17 cellular contexts compared by ENCODE assay signal in the genomic region with DNA sequence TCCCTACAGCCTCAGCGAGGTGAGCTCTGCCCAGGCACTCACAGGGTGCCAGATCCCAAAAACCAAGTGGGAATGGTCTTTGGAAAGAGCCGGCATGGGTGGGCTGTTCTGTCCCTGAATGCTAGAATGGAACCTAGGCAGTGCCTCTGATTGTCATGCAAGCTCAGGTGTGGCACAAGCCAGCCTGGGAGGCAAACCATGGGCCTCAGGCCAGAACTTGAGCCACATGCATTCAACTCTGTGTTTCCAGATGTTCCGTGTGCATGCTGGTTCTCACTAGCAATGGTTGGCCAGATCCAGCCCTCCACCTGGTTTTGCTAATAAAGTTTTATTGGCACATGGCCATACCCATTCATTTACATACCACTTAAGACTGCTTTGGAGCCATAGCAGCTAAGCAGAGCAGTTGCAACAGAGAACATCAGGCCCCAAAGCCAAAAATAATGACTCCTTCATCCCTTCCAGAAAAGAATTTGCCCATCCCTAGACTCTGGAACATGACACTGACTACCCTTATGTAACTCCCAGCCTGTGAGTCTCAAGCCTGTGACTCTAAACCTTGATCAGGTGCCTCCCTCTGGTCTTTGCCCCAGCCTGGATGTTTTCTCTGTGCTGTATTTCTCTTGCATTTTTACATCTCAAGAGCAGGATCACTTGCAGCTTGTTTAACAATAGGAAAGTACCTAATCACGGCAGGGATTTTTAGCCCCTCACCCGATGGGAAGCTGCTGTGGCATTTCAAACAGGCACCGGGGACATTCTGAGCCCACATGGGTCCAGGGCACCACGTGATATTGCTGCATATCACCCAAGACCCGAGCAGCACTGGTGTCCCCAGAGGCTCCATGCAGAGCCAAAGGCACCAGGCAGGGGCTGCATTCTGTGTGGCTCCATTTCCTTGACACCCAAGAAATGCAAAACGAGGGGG. TPM values are rescaled to one million over a fixed set of nuclear protein-coding genes. Genes with fewer than 3 reads are reported as not detected.
DNase-seq lines count a peak whose midpoint lies in the region; TF ChIP-seq lines count a peak whose summit lies in the region.
"Had no signal": no experiment of that assay in that cellular context is flagged by ENCODE, and none has a peak within 500 bp of the region (broad histone marks: within the 10 kb centered on the region; RNA-seq: fewer than 3 reads in every experiment).

No MANE protein-coding gene starts in this region.

- H2AFZ ChIP-seq in OCI-LY1 (ENCODE audit: low read length) (no peak overlapping the region), SK-N-SH (ENCODE audit: low read depth) (no peak overlapping the region)

- no peak overlapping the region for H3K4me3 ChIP-seq in OCI-LY1 (ENCODE audit: low read depth, low read length, poor library complexity, severe bottlenecking)
- H3K4me3 ChIP-seq in neutrophil (ENCODE audit: low read depth in 1 of 2, low read length in 1 of 2): no peak overlapping the region
- no peak overlapping the region for H3K4me3 ChIP-seq in thyroid gland (replicated peaks in 1 of 3)
- no peak overlapping the region for H3K4me3 ChIP-seq in SK-N-SH (ENCODE audit: low read depth in 2 of 2, low read length in 1 of 2)
- no peak overlapping the region for H3K4me3 ChIP-seq in esophagus squamous epithelium
- H3K4me3 ChIP-seq: A549, colonic mucosa, esophagus muscularis mucosa, ovary had no signal

- H3K79me2 ChIP-seq in OCI-LY1 (ENCODE audit: insufficient read depth, low read length): no peaks in the 10 kb centered on the region
- no peaks in the 10 kb centered on the region for H3K79me2 ChIP-seq in SK-N-SH (ENCODE audit: insufficient read depth)

- H3K36me3 ChIP-seq in OCI-LY1 (ENCODE audit: insufficient read depth, low read length): peaks cover 82% of the 10 kb centered on the region
- peaks cover 92% of the 10 kb centered on the region for H3K36me3 ChIP-seq in neutrophil
- peaks cover 32 to 46% of the 10 kb centered on the region in 2 donors for H3K36me3 ChIP-seq in thyroid gland
- peaks cover 31 to 67% of the 10 kb centered on the region in 2 experiments for H3K36me3 ChIP-seq in SK-N-SH (replicated peaks in 1 of 2; ENCODE audit: control insufficient read depth in 1 of 2, insufficient read depth in 2 of 2, low read length in 1 of 2)
- H3K36me3 ChIP-seq in esophagus squamous epithelium: peaks cover 5 to 100% (median 42%) of the 10 kb centered on the region in 3 donors
- H3K36me3 ChIP-seq: ovary had no signal

- TF ChIP-seq POLR2A in thyroid gland (IDR thresholded peaks at IDR 0.05): no peak
- TF ChIP-seq POLR2A in esophagus squamous epithelium (IDR thresholded peaks at IDR 0.05): no peak

- H3K9me3 Mint-ChIP-seq in T-helper 1 cell treated with Interleukin-12 subunit alpha and Interleukin-12 subunit beta and Interleukin-4 antibody, amounts not matched to agents 30 μg/mL and 1 μg/mL, for 36 hours: peaks cover 9% of the 10 kb centered on the region

- H3K9me2 ChIP-seq in OCI-LY1 (ENCODE audit: low read depth, low read length) (no peaks in the 10 kb centered on the region), SK-N-SH (no peaks in the 10 kb centered on the region)

- H3K4me1 Mint-ChIP-seq in T-helper 1 cell treated with Interleukin-12 subunit alpha and Interleukin-12 subunit beta and Interleukin-4 antibody, amounts not matched to agents 30 μg/mL and 1 μg/mL, for 36 hours (ENCODE audit: low read depth): no peaks in the 10 kb centered on the region

- H3K27ac ChIP-seq in OCI-LY1 (ENCODE audit: low read depth, low read length, poor library complexity, severe bottlenecking): peak overlapping the region; percentile 38
- peak overlapping the region; percentile 97 for H3K27ac ChIP-seq in neutrophil
- no peak overlapping the region for H3K27ac ChIP-seq in thyroid gland
- H3K27ac ChIP-seq in SK-N-SH (ENCODE audit: low read depth in 2 of 2, low read length in 1 of 2): no peak overlapping the region
- H3K27ac ChIP-seq in esophagus squamous epithelium: no peak overlapping the region
- H3K27ac ChIP-seq: A549, colonic mucosa, esophagus muscularis mucosa, ovary had no signal

- H3K9ac ChIP-seq in OCI-LY1 (ENCODE audit: low read length) (no peak overlapping the region), SK-N-SH (no peak overlapping the region)

- H3K9me3 ChIP-seq in OCI-LY1 (ENCODE audit: low read length) (no peaks in the 10 kb centered on the region), neutrophil (no peaks in the 10 kb centered on the region), thyroid gland (no peaks in the 10 kb centered on the region), SK-N-SH (no peaks in the 10 kb centered on the region), esophagus squamous epithelium (peaks cover 0 to 5% (median 0%) of the 10 kb centered on the region in 3 donors)
- H3K9me3 ChIP-seq: colonic mucosa, ovary had no signal

- peak overlapping the region; percentile 14 for H3K27ac Mint-ChIP-seq in T-helper 1 cell treated with Interleukin-12 subunit alpha and Interleukin-12 subunit beta and Interleukin-4 antibody, amounts not matched to agents 30 μg/mL and 1 μg/mL, for 36 hours

- no peaks in the 10 kb centered on the region for H3K27me3 Mint-ChIP-seq in T-helper 1 cell treated with Interleukin-12 subunit alpha and Interleukin-12 subunit beta and Interleukin-4 antibody, amounts not matched to agents 30 μg/mL and 1 μg/mL, for 36 hours (ENCODE audit: low read depth)

- H3K4me1 ChIP-seq in OCI-LY1 (ENCODE audit: insufficient read depth, low read length, severe bottlenecking) (peaks cover 7% of the 10 kb centered on the region), neutrophil (ENCODE audit: control insufficient read depth in 1 of 2, insufficient read depth in 1 of 2, low read depth in 1 of 2, low read length in 1 of 2) (peaks cover 19 to 21% of the 10 kb centered on the region in 2 experiments), thyroid gland (no peaks in the 10 kb centered on the region), SK-N-SH (ENCODE audit: control insufficient read depth in 1 of 2, insufficient read depth in 2 of 2, low read depth in 1 of 2, low read length in 1 of 2) (no peaks in the 10 kb centered on the region), esophagus squamous epithelium (no peaks in the 10 kb centered on the region)
- H3K4me1 ChIP-seq: A549, colonic mucosa, esophagus muscularis mucosa had no signal

- no peak for TF ChIP-seq EP300 in SK-N-SH (IDR thresholded peaks at IDR 0.05; ENCODE audit: borderline replicate concordance in 1 of 2, low read depth in 1 of 2, low read length in 1 of 2)

- TF ChIP-seq RAD21 in SK-N-SH (IDR thresholded peaks at IDR 0.05; ENCODE audit: low read length): no peak

- WGBS in thyroid gland, 2 donors: 75 to 87% methylated on average over 7 to 9 of the region's 9 CpGs
- WGBS in SK-N-SH (ENCODE audit: low lambda C conversion rate): 98% methylated on average over 8 of the region's 9 CpGs
- 72 to 75% methylated on average over 2 to 7 of the region's 9 CpGs for WGBS in esophagus squamous epithelium, 2 donors

- TF ChIP-seq CTCF in OCI-LY1 (IDR thresholded peaks at IDR 0.05; ENCODE audit: low read length) (no peak), neutrophil (IDR thresholded peaks at IDR 0.05) (no peak), thyroid gland (IDR thresholded peaks at IDR 0.05) (no peak), SK-N-SH (IDR thresholded peaks at IDR 0.05) (no peak), esophagus squamous epithelium (IDR thresholded peaks at IDR 0.05) (no peak)

- H3K27me3 ChIP-seq in OCI-LY1 (ENCODE audit: insufficient read depth, low read length): no peaks in the 10 kb centered on the region
- no peaks in the 10 kb centered on the region for H3K27me3 ChIP-seq in neutrophil
- no peaks in the 10 kb centered on the region for H3K27me3 ChIP-seq in thyroid gland
- no peaks in the 10 kb centered on the region for H3K27me3 ChIP-seq in SK-N-SH (ENCODE audit: insufficient read depth)
- no peaks in the 10 kb centered on the region for H3K27me3 ChIP-seq in esophagus squamous epithelium
- H3K27me3 ChIP-seq: colonic mucosa, esophagus muscularis mucosa, ovary had no signal

- POLR2A ChIA-PET in SK-N-SH (lab: Yijun Ruan, JAX): no interaction called here

- no peaks in the 10 kb centered on the region for H3F3A ChIP-seq in OCI-LY1 (ENCODE audit: insufficient read depth, low read length)
- H3F3A ChIP-seq in SK-N-SH (replicated peaks; ENCODE audit: insufficient read depth): no peaks in the 10 kb centered on the region

- H3K36me3 Mint-ChIP-seq in T-helper 1 cell treated with Interleukin-12 subunit alpha and Interleukin-12 subunit beta and Interleukin-4 antibody, amounts not matched to agents 30 μg/mL and 1 μg/mL, for 36 hours (ENCODE audit: low read depth): peaks cover 51% of the 10 kb centered on the region

- H3K4me2 ChIP-seq in OCI-LY1 (ENCODE audit: low read length) (no peak overlapping the region), SK-N-SH (no peak overlapping the region)
- H3K4me2 ChIP-seq: A549 had no signal

- no peaks in the 10 kb centered on the region for H4K20me1 ChIP-seq in OCI-LY1 (ENCODE audit: insufficient read depth, low read length)
- H4K20me1 ChIP-seq in SK-N-SH (ENCODE audit: insufficient read depth): no peaks in the 10 kb centered on the region

- DNase-seq in T-helper 1 cell (no peak), fibroblast of gingiva (ENCODE audit: low read depth) (peak; percentile 33), thyroid gland (no peak), SK-N-SH (no peak), esophagus squamous epithelium (lab: John Stamatoyannopoulos, UW) (no peak)
- DNase-seq: amniotic stem cell, colonic mucosa, COR-L47, hippocampal formation, mesenchymal stem cell, NCI-H2171 treated with DMSO at 0.1 percent for 48 hours, ovary had no signal

- no peak overlapping the region for H3K4me3 Mint-ChIP-seq in T-helper 1 cell treated with Interleukin-12 subunit alpha and Interleukin-12 subunit beta and Interleukin-4 antibody, amounts not matched to agents 30 μg/mL and 1 μg/mL, for 36 hours

- intact Hi-C loops in thyroid gland (cut with DNase I): no loop called here
- intact Hi-C loops in esophagus squamous epithelium (cut with DNase I): no loop called here

- CTCF ChIA-PET in SK-N-SH (lab: Yijun Ruan, JAX): no interaction called here

TF ChIP-seq in SK-N-SH, 30 proteins besides CTCF, POLR2A, EP300 and RAD21 (continues in another document):
- TF ChIP-seq YY1 (IDR thresholded peaks at IDR 0.05; ENCODE audit: low read depth) (no peak), TCF12 (IDR thresholded peaks at IDR 0.05) (no peak), RFX5 (IDR thresholded peaks at IDR 0.05; ENCODE audit: low read length) (no peak)
- TF ChIP-seq, protein P1, sequence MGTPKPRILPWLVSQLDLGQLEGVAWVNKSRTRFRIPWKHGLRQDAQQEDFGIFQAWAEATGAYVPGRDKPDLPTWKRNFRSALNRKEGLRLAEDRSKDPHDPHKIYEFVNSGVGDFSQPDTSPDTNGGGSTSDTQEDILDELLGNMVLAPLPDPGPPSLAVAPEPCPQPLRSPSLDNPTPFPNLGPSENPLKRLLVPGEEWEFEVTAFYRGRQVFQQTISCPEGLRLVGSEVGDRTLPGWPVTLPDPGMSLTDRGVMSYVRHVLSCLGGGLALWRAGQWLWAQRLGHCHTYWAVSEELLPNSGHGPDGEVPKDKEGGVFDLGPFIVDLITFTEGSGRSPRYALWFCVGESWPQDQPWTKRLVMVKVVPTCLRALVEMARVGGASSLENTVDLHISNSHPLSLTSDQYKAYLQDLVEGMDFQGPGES (IDR thresholded peaks at IDR 0.05; ENCODE audit: low read depth, low read length): no peak

RNA-seq across cellular contexts. Expression of a gene that starts 55.4 kb away (rescaled TPM):
- 10 to 100 TPM; 21.4 to 36.0 (median 27.4) TPM for total RNA-seq in thyroid gland
- 63.9 and 81.8 TPM in 2 replicates for polyA plus RNA-seq in SK-N-SH (2012; rRNA removed)
- polyA plus RNA-seq in SK-N-SH (2012; cell fraction: cytosol; rRNA removed): 50.5 and 51.0 TPM in 2 replicates
- 75.2 and 100 TPM in 2 replicates for polyA plus RNA-seq in SK-N-SH (2012; cell fraction: nucleus; rRNA removed)
- total RNA-seq in esophagus squamous epithelium: 10 to 100 TPM; 11.2 to 22.5 (median 17.6) TPM

Comparison
In these comparisons a context has a peak if more than half of its experiments do, and no peak if none do; other contexts are left out.
1. H3K27ac ChIP-seq: peak in OCI-LY1 (single experiment) and neutrophil (single experiment); none in thyroid gland (0 of 3), SK-N-SH (0 of 2) and esophagus squamous epithelium (0 of 4).